ENCODE assay signal across 11 cellular contexts in genomic region chr17:19092737-19093683, GRCh38. TPM values are rescaled to one million over a fixed set of nuclear protein-coding genes. Genes with fewer than 3 reads are reported as not detected.
DNase-seq lines count a peak whose midpoint lies in the region; ATAC-seq and TF ChIP-seq lines count a peak whose summit lies in the region.
"Not testable (repeated sequence)": the region's sequence is repeated elsewhere in the genome, so short reads cannot be mapped to it uniquely, and the experiment has no call there.
"Had no signal": no experiment of that assay in that cellular context is flagged by ENCODE, and none has a peak within 500 bp of the region (broad histone marks: within the 10 kb centered on the region; RNA-seq: fewer than 3 reads in every experiment).

No MANE protein-coding gene starts in this region.

- 0 out of 2 replicates have a peak overlapping the region, but pooled peaks have one; percentile 7 for H3K4me3 ChIP-seq in GM23248
- not testable (repeated sequence) for H3K4me3 ChIP-seq in PC-9; endodermal cell (ENCODE audit: low read length); left lung; aorta (ENCODE audit: low read length in 2 of 2)

- not testable (repeated sequence) for H4K20me1 ChIP-seq in GM23248 (ENCODE audit: insufficient read depth); PC-9 (ENCODE audit: insufficient read depth)

- not testable (repeated sequence) for TF ChIP-seq CTCF in PC-9 (conservative IDR thresholded peaks at IDR 0.05); endodermal cell (conservative IDR thresholded peaks at IDR 0.05); left lung (IDR thresholded peaks at IDR 0.05)

- peak overlapping the region; percentile 70 for H3K27ac ChIP-seq in GM23248
- not testable (repeated sequence) for H3K27ac ChIP-seq in PC-9; endodermal cell (ENCODE audit: low read depth, low read length); left lung; aorta (ENCODE audit: low read depth in 1 of 2, low read length in 2 of 2)

- not testable (repeated sequence) for H3F3A ChIP-seq in GM23248 (ENCODE audit: insufficient read depth); PC-9 (ENCODE audit: insufficient read depth, low read depth)

- H3K27ac Mint-ChIP-seq in activated naive CD4-positive, alpha-beta T cell treated with anti-CD3 and anti-CD28 coated beads for 36 hours; endodermal cell: not testable (repeated sequence)

- POLR2A ChIA-PET in PC-9 (lab: Charles Lee; ENCODE audit: unreplicated experiment), result not testable (repeated sequence)

- H3K9me3 ChIP-seq in GM23248 (ENCODE audit: low read depth); PC-9 (ENCODE audit: insufficient read depth, low read depth); endodermal cell (ENCODE audit: control insufficient read depth, low read length); left lung; aorta (ENCODE audit: control insufficient read depth, low read length): not testable (repeated sequence)

- BruUV-seq in PC-9 (replicated peaks; lab: Mats Ljungman, UMichigan), result not testable (repeated sequence)

- not testable (repeated sequence) for H3K36me3 ChIP-seq in GM23248 (ENCODE audit: low read depth); PC-9 (ENCODE audit: low read depth); endodermal cell (ENCODE audit: control insufficient read depth, insufficient read depth, low read length); left lung; aorta (ENCODE audit: control insufficient read depth in 1 of 2, insufficient read depth in 2 of 2, low read length in 1 of 2)

- not testable (repeated sequence) for H3K4me1 Mint-ChIP-seq in activated naive CD4-positive, alpha-beta T cell treated with anti-CD3 and anti-CD28 coated beads for 36 hours (ENCODE audit: low read depth); endodermal cell

- WGBS in GM23248 (ENCODE audit: low coverage in 1 of 2, low lambda C conversion rate in 2 of 2, missing lambda C conversion rate in 2 of 2), 2 experiments, result 11 to 30% methylated on average over 10 to 12 of the region's 15 CpGs
- 95% methylated on average over 7 of the region's 15 CpGs; no CpG with 5 or more reads in 1 of the 2 experiments for WGBS in endodermal cell (ENCODE audit: insufficient coverage in 1 of 2, insufficient read length in 1 of 2), 2 experiments
- WGBS in aorta, 2 donors, result 21 to 26% methylated on average over 3 to 12 of the region's 15 CpGs

- H2AFZ ChIP-seq in GM23248, result peak overlapping the region; percentile 78
- not testable (repeated sequence) for H2AFZ ChIP-seq in PC-9

- peak overlapping the region; percentile 41 for H3K4me2 ChIP-seq in GM23248 (ENCODE audit: unreplicated experiment)
- H3K4me2 ChIP-seq in PC-9, result not testable (repeated sequence)

- not testable (repeated sequence) for H3K27me3 Mint-ChIP-seq in activated naive CD4-positive, alpha-beta T cell treated with anti-CD3 and anti-CD28 coated beads for 36 hours (ENCODE audit: low read depth); endodermal cell (ENCODE audit: insufficient read depth)

- H3K9me2 ChIP-seq in GM23248 (ENCODE audit: insufficient read depth); PC-9 (ENCODE audit: insufficient read depth): not testable (repeated sequence)

- not testable (repeated sequence) for H3K36me3 Mint-ChIP-seq in activated naive CD4-positive, alpha-beta T cell treated with anti-CD3 and anti-CD28 coated beads for 36 hours (ENCODE audit: low read depth); endodermal cell (ENCODE audit: low read depth)

- not testable (repeated sequence) for H3K4me3 Mint-ChIP-seq in activated naive CD4-positive, alpha-beta T cell treated with anti-CD3 and anti-CD28 coated beads for 36 hours; endodermal cell

- DNase-seq in GM23248; sciatic nerve (ENCODE audit: low spot score): not testable (repeated sequence)
- peak; percentile 31 to 33 for DNase-seq in PC-9
- peak; percentile 3 for DNase-seq in activated naive CD4-positive, alpha-beta T cell treated with anti-CD3 and anti-CD28 coated beads for 36 hours
- peak; percentile 27 for DNase-seq in endodermal cell
- peak; percentile 37 for DNase-seq in Right ventricle myocardium inferior (ENCODE audit: missing footprints)
- peak in 1 of 2 donors; percentile 27 for DNase-seq in left lung
- peak; percentile 60 to 89 for DNase-seq in aorta

- CTCF ChIA-PET in PC-9 (lab: Charles Lee); activated naive CD4-positive, alpha-beta T cell treated with anti-CD3 and anti-CD28 coated beads for 36 hours (lab: Charles Lee): not testable (repeated sequence)

- not testable (repeated sequence) for H3K27me3 ChIP-seq in GM23248 (replicated peaks; ENCODE audit: insufficient read depth); PC-9 (ENCODE audit: insufficient read depth, low read depth); endodermal cell (ENCODE audit: control insufficient read depth, insufficient read depth, low read length, poor library complexity, severe bottlenecking); left lung; aorta (ENCODE audit: control insufficient read depth in 1 of 2, insufficient read depth in 2 of 2, low read length in 1 of 2)

- not testable (repeated sequence) for H3K79me2 ChIP-seq in GM23248 (ENCODE audit: insufficient read depth); PC-9 (ENCODE audit: low read depth)

- in situ Hi-C loops in GM23248 (cut with MboI), result not testable (repeated sequence)

- H3K9me3 Mint-ChIP-seq in activated naive CD4-positive, alpha-beta T cell treated with anti-CD3 and anti-CD28 coated beads for 36 hours; endodermal cell: not testable (repeated sequence)

- peak overlapping the region; percentile 69 for H3K9ac ChIP-seq in GM23248
- not testable (repeated sequence) for H3K9ac ChIP-seq in endodermal cell (ENCODE audit: extremely low read depth, low read length, poor library complexity, severe bottlenecking)

- H3K4me1 ChIP-seq in GM23248 (ENCODE audit: insufficient read depth); PC-9 (replicated peaks; ENCODE audit: insufficient read depth); endodermal cell (ENCODE audit: control insufficient read depth, insufficient read depth, low read length); left lung; aorta (ENCODE audit: control insufficient read depth in 1 of 2, insufficient read depth in 2 of 2, low read length in 2 of 2): not testable (repeated sequence)

- intact Hi-C loops in PC-9 (cut with micrococcal nuclease; ENCODE audit: unreplicated experiment); activated naive CD4-positive, alpha-beta T cell treated with anti-CD3 and anti-CD28 coated beads for 36 hours (cut with micrococcal nuclease); Right ventricle myocardium inferior (cut with DNase I); left lung (cut with DNase I); sciatic nerve (cut with DNase I); aorta (cut with DNase I): not testable (repeated sequence)

- peak; percentile 59 for ATAC-seq in Right ventricle myocardium inferior
- peak; percentile 28 for ATAC-seq in left lung
- ATAC-seq in sciatic nerve, result peak; percentile 18
- peak; percentile 77 for ATAC-seq in aorta (ENCODE audit: low FRiP score)

RNA-seq across cellular contexts. Expression of gene GRAPL, which starts 34.4 kb away (rescaled TPM):
- total RNA-seq in GM23248 (2014; rRNA removed; shearing (Covaris generic)), result not detected in 2 replicates
- not detected in 2 replicates for polyA plus RNA-seq in GM23248 (2016; fragmentation: Nextera tagmentation; extraction: Ambion mirVana)
- total RNA-seq in PC-9 (2021), result 0.37 TPM in 1 of 2 replicates, not detected in the other
- total RNA-seq in activated naive CD4-positive, alpha-beta T cell treated with anti-CD3 and anti-CD28 coated beads for 36 hours, result 1 to 10 TPM; 3.0 to 3.4 TPM
- under 1 TPM in 1 of 2 donors, not detected in 1; 0.53 TPM for total RNA-seq in endodermal cell
- not detected for polyA plus RNA-seq in endodermal cell (2013, experiment 1 of 2)
- 0.54 TPM for polyA plus RNA-seq in endodermal cell (2013, experiment 2 of 2)
- total RNA-seq in Right ventricle myocardium inferior, result 1.2 TPM
- total RNA-seq in left lung, result 1 to 10 TPM; 4.8 to 6.9 TPM
- total RNA-seq in sciatic nerve, result 5.2 TPM
- total RNA-seq in aorta, result 1 to 10 TPM; 6.3 to 6.6 TPM
- polyA plus RNA-seq in aorta, result not detected
- total RNA-seq: Caco-2, osteocyte had no signal
- polyA plus RNA-seq: BJ had no signal

RNA-seq across cellular contexts. Expression of gene GRAP, which starts 46.3 kb away (rescaled TPM):
- total RNA-seq in GM23248 (2014; rRNA removed; shearing (Covaris generic)), result not detected in 2 replicates
- polyA plus RNA-seq in GM23248 (2016; fragmentation: Nextera tagmentation; extraction: Ambion mirVana) (not detected in 2 replicates), aorta (1 to 10 TPM in 1 of 2 donors, under 1 TPM in 1; 0.87 to 2.4 TPM)
- total RNA-seq in PC-9 (2021) (0.48 and 0.93 TPM in 2 replicates), endodermal cell (under 1 TPM in 1 of 2 donors, not detected in 1; 0.15 TPM), Right ventricle myocardium inferior (2.0 TPM), left lung (10 to 100 TPM in 1 of 2 donors, 1 to 10 TPM in 1; 5.4 to 10.6 TPM), sciatic nerve (6.2 TPM), aorta (1 to 10 TPM; 4.0 to 6.3 TPM)
- 1 to 10 TPM; 8.1 to 9.1 TPM for total RNA-seq in activated naive CD4-positive, alpha-beta T cell treated with anti-CD3 and anti-CD28 coated beads for 36 hours
- polyA plus RNA-seq in endodermal cell (2013, experiment 1 of 2), result 1.1 TPM
- polyA plus RNA-seq in endodermal cell (2013, experiment 2 of 2), result 0.33 TPM
- total RNA-seq: osteocyte had no signal

Comparison
In these comparisons a context has a peak if more than half of its experiments do, and no peak if none do; other contexts are left out.
1. ATAC-seq: peak in every context shown above with its lines; median percentile 77 in aorta; 59 in Right ventricle myocardium inferior; 28 in left lung; 18 in sciatic nerve.